1 cellular context compared by ENCODE assay signal in the genomic region with DNA sequence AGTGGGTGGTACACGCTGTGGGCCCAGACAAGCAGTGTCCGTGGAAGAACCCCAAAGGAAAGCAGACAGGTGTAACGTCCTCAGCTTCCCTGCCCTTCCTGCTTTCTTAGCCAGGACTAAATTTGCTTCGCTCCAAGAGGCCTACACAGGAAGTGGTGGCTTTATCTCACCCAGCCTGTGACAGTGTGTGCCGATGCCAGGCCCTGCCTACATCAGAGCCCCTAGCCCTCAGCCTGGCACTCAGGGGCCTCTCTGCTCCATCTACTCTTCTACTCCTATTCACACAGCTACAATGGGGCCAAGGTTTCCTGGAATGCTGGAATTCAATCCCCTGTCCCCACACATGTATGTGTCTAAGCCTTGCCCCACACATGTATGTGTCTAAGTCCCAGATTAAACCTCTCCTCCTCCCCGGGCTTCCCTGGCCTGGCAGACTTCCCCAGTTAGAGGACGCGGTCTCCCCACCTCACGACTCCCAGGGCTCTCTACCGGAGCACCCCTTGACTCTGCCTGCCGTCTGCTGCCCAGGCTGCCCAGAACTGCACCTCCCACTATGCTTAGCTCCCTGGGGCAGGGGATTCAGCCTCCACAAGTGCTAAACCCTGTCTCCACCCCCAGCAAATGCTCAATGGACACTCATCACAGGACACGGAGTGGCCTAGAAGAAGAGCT.
TF ChIP-seq lines count a peak whose summit lies in the region.

No MANE protein-coding gene starts in this region.

TF ChIP-seq in K562, 482 proteins besides CTCF, POLR2A, EP300 and RAD21:
- TF ChIP-seq ZNF449 (CRISPR knock-in tag; IDR thresholded peaks at IDR 0.05): 0 out of 2 replicates have a peak, but pooled peaks have one; percentile 33
- TF ChIP-seq SIRT6 (IDR thresholded peaks at IDR 0.05; ENCODE audit: low read depth, low read length): no peak
- no peak for TF ChIP-seq DDX20 (tag; IDR thresholded peaks at IDR 0.05; ENCODE audit: low read depth)
- TF ChIP-seq, protein P1, sequence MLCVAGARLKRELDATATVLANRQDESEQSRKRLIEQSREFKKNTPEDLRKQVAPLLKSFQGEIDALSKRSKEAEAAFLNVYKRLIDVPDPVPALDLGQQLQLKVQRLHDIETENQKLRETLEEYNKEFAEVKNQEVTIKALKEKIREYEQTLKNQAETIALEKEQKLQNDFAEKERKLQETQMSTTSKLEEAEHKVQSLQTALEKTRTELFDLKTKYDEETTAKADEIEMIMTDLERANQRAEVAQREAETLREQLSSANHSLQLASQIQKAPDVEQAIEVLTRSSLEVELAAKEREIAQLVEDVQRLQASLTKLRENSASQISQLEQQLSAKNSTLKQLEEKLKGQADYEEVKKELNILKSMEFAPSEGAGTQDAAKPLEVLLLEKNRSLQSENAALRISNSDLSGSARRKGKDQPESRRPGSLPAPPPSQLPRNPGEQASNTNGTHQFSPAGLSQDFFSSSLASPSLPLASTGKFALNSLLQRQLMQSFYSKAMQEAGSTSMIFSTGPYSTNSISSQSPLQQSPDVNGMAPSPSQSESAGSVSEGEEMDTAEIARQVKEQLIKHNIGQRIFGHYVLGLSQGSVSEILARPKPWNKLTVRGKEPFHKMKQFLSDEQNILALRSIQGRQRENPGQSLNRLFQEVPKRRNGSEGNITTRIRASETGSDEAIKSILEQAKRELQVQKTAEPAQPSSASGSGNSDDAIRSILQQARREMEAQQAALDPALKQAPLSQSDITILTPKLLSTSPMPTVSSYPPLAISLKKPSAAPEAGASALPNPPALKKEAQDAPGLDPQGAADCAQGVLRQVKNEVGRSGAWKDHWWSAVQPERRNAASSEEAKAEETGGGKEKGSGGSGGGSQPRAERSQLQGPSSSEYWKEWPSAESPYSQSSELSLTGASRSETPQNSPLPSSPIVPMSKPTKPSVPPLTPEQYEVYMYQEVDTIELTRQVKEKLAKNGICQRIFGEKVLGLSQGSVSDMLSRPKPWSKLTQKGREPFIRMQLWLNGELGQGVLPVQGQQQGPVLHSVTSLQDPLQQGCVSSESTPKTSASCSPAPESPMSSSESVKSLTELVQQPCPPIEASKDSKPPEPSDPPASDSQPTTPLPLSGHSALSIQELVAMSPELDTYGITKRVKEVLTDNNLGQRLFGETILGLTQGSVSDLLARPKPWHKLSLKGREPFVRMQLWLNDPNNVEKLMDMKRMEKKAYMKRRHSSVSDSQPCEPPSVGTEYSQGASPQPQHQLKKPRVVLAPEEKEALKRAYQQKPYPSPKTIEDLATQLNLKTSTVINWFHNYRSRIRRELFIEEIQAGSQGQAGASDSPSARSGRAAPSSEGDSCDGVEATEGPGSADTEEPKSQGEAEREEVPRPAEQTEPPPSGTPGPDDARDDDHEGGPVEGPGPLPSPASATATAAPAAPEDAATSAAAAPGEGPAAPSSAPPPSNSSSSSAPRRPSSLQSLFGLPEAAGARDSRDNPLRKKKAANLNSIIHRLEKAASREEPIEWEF (CRISPR knock-in tag; IDR thresholded peaks at IDR 0.05): no peak
- peak; percentile 48; the same call in 1 of the 2 replicates for TF ChIP-seq GABPA (tag; conservative IDR thresholded peaks at IDR 0.05; ENCODE audit: low read depth)
- no peak for TF ChIP-seq EZH2 (IDR thresholded peaks at IDR 0.05; ENCODE audit: borderline replicate concordance, low read depth, low read length)
- no peak for TF ChIP-seq SMC3 (conservative IDR thresholded peaks at IDR 0.05; ENCODE audit: insufficient read depth, low read depth, low read length)
- no peak for TF ChIP-seq CHCHD3 (CRISPR knock-in tag; IDR thresholded peaks at IDR 0.05)
- TF ChIP-seq, protein P2, sequence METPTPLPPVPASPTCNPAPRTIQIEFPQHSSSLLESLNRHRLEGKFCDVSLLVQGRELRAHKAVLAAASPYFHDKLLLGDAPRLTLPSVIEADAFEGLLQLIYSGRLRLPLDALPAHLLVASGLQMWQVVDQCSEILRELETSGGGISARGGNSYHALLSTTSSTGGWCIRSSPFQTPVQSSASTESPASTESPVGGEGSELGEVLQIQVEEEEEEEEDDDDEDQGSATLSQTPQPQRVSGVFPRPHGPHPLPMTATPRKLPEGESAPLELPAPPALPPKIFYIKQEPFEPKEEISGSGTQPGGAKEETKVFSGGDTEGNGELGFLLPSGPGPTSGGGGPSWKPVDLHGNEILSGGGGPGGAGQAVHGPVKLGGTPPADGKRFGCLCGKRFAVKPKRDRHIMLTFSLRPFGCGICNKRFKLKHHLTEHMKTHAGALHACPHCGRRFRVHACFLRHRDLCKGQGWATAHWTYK (CRISPR knock-in tag; IDR thresholded peaks at IDR 0.05): 0 out of 2 replicates have a peak, but pooled peaks have one; percentile 32
- no peak for TF ChIP-seq NBN (IDR thresholded peaks at IDR 0.05; ENCODE audit: low read depth)
- 0 out of 4 replicates have a peak, but pooled peaks of 1 of the 2 experiments have one; percentile 19 for TF ChIP-seq MAZ (CRISPR knock-in tag; conservative IDR thresholded peaks at IDR 0.05 in 1 of 2, IDR thresholded peaks at IDR 0.05 in 1 of 2)
- TF ChIP-seq EWSR1 (IDR thresholded peaks at IDR 0.05; ENCODE audit: borderline replicate concordance, low read depth, partially characterized antibody): no peak
- TF ChIP-seq NR2C2 (CRISPR knock-in tag; IDR thresholded peaks at IDR 0.05): no peak
- TF ChIP-seq NR2C2 (tag; IDR thresholded peaks at IDR 0.05): no peak
